ENCODE assay signal across 10 cellular contexts in genomic region chr2:231662811-231663457, GRCh38. TPM values are rescaled to one million over a fixed set of nuclear protein-coding genes. Genes with fewer than 3 reads are reported as not detected.
DNase-seq lines count a peak whose midpoint lies in the region; ATAC-seq, FAIRE-seq and TF ChIP-seq lines count a peak whose summit lies in the region.
"Had no signal": no experiment of that assay in that cellular context is flagged by ENCODE, and none has a peak within 500 bp of the region (broad histone marks: within the 10 kb centered on the region; RNA-seq: fewer than 3 reads in every experiment).

No MANE protein-coding gene starts in this region.

- intact Hi-C loops in HepG2 (cut with micrococcal nuclease; ENCODE audit: unreplicated experiment), result no loop called here

- BruUV-seq in HepG2 (replicated peaks; lab: Mats Ljungman, UMichigan), result no TSS peak

- POLR2A ChIA-PET in HepG2 (lab: Yijun Ruan, JAX), result no interaction called here

- H3K9ac ChIP-seq in HepG2 (ENCODE audit: insufficient read depth, low read depth, low read length), result no peak overlapping the region

- no peak overlapping the region for H3K27ac ChIP-seq in HepG2 (ENCODE audit: extremely low read length, insufficient read depth, low read length)
- H3K27ac ChIP-seq in temporal lobe (ENCODE audit: low read depth, low read length), result peak overlapping the region; percentile 97

- peaks cover 8% of the 10 kb centered on the region for H3K9me3 Mint-ChIP-seq in activated naive CD8-positive, alpha-beta T cell treated with anti-CD3 and anti-CD28 coated beads, Interleukin-2, amount 50 U/mL, for 24 hours

- no peaks in the 10 kb centered on the region for H3K36me3 ChIP-seq in HepG2 (replicated peaks in 1 of 2; ENCODE audit: control insufficient read depth in 1 of 2, insufficient read depth in 2 of 2, low read length in 2 of 2)

- H4K20me1 ChIP-seq in HepG2 (ENCODE audit: insufficient read depth, low read length), result no peaks in the 10 kb centered on the region

- no peak for TF ChIP-seq POLR2A in HepG2 (IDR thresholded peaks at IDR 0.05; ENCODE audit: insufficient read depth in 1 of 2, low read depth in 2 of 2, low read length in 2 of 2)

- H3K9me3 ChIP-seq in HepG2 (ENCODE audit: low read length), result no peaks in the 10 kb centered on the region

- H3K4me1 ChIP-seq in HepG2 (ENCODE audit: insufficient read depth, low read length), result peaks cover 51% of the 10 kb centered on the region

- H3K4me2 ChIP-seq in HepG2 (ENCODE audit: low read depth, low read length), result no peak overlapping the region

- H3K36me3 Mint-ChIP-seq in activated naive CD8-positive, alpha-beta T cell treated with anti-CD3 and anti-CD28 coated beads, Interleukin-2, amount 50 U/mL, for 24 hours (ENCODE audit: low read depth), result no peaks in the 10 kb centered on the region

- no peaks in the 10 kb centered on the region for H3K79me2 ChIP-seq in HepG2 (ENCODE audit: insufficient read depth, low read length)

- DNase-seq in SHP77 treated with DMSO at 0.1 percent for 48 hours (lab: John Stamatoyannopoulos, UW) (peak; percentile 57), SHP77 (lab: John Stamatoyannopoulos, UW) (no peak), HepG2 (ENCODE audit: low spot score) (no peak), activated gamma-delta T cell (lab: John Stamatoyannopoulos, UW) (no peak), NCI-H2081 (lab: John Stamatoyannopoulos, UW) (no peak), RPMI8226 (no peak)
- DNase-seq in activated naive CD8-positive, alpha-beta T cell treated with anti-CD3 and anti-CD28 coated beads, Interleukin-2, amount 50 U/mL, for 24 hours, result no peak

- WGBS in HepG2 (ENCODE audit: low lambda C conversion rate), result 61% methylated on average over 34 of the region's 34 CpGs

- TF ChIP-seq RAD21 in HepG2 (CRISPR knock-in tag; IDR thresholded peaks at IDR 0.05), result no peak

- no peak for FAIRE-seq in HepG2 (lab: Jason Lieb, UNC)
- FAIRE-seq: A204.1, islet of Langerhans had no signal

- TF ChIP-seq CTCF in HepG2 (CRISPR knock-in tag; IDR thresholded peaks at IDR 0.05), result no peak

- H3K27me3 Mint-ChIP-seq in activated naive CD8-positive, alpha-beta T cell treated with anti-CD3 and anti-CD28 coated beads, Interleukin-2, amount 50 U/mL, for 24 hours, result no peaks in the 10 kb centered on the region

- ATAC-seq in activated naive CD8-positive, alpha-beta T cell treated with anti-CD3 and anti-CD28 coated beads, Interleukin-2, amount 50 U/mL, for 24 hours, result no peak
- no peak for ATAC-seq in HepG2

- H3K4me1 Mint-ChIP-seq in activated naive CD8-positive, alpha-beta T cell treated with anti-CD3 and anti-CD28 coated beads, Interleukin-2, amount 50 U/mL, for 24 hours, result peaks cover 28% of the 10 kb centered on the region

- H3K4me3 ChIP-seq in HepG2 (replicated peaks in 1 of 3; ENCODE audit: insufficient read depth in 1 of 3, low read depth in 2 of 3, low read length in 3 of 3), result no peak overlapping the region

- H3K27me3 ChIP-seq in HepG2 (ENCODE audit: control insufficient read depth in 1 of 2, insufficient read depth in 2 of 2, low read length in 2 of 2), result peaks cover 0 to 32% of the 10 kb centered on the region in 2 experiments; a peak in 3 of 5 replicates

- in situ Hi-C loops in HepG2 (cut with HindIII; ENCODE audit: extremely low pct_ligation_motif_present, low pct_unique_long_range_greater_than_20kb), result no loop called here

- H3K4me3 Mint-ChIP-seq in activated naive CD8-positive, alpha-beta T cell treated with anti-CD3 and anti-CD28 coated beads, Interleukin-2, amount 50 U/mL, for 24 hours, result peak overlapping the region; percentile 70

- TF ChIP-seq EP300 in HepG2 (IDR thresholded peaks at IDR 0.05; ENCODE audit: low read depth in 2 of 2, low read length in 2 of 2) (no peak), HepG2 (CRISPR knock-in tag; IDR thresholded peaks at IDR 0.05; ENCODE audit: borderline replicate concordance) (no peak)

- H2AFZ ChIP-seq in HepG2 (ENCODE audit: low read length), result no peak overlapping the region

- CTCF ChIA-PET in HepG2 (lab: Yijun Ruan, JAX; ENCODE audit: low intra/inter-chr PET ratio, low total read pairs), result interaction anchor here (1.6 kb wide), 1 partner anchor 11 kb away, joined by 3 read pairs; no protein-coding TSS in a partner anchor

- peak overlapping the region; percentile 87 for H3K27ac Mint-ChIP-seq in activated naive CD8-positive, alpha-beta T cell treated with anti-CD3 and anti-CD28 coated beads, Interleukin-2, amount 50 U/mL, for 24 hours

TF ChIP-seq in HepG2, 621 proteins besides CTCF, POLR2A, EP300 and RAD21 (continues in another document):
- TF ChIP-seq PRDM15 (CRISPR knock-in tag; IDR thresholded peaks at IDR 0.05), result no peak
- no peak for TF ChIP-seq NR3C1 (CRISPR knock-in tag; IDR thresholded peaks at IDR 0.05)
- no peak for TF ChIP-seq ZNF329 (CRISPR knock-in tag; IDR thresholded peaks at IDR 0.05; ENCODE audit: low read depth)
- TF ChIP-seq ZSCAN20 (CRISPR knock-in tag; IDR thresholded peaks at IDR 0.05; ENCODE audit: borderline replicate concordance), result no peak
- no peak for TF ChIP-seq RBAK (CRISPR knock-in tag; IDR thresholded peaks at IDR 0.05)
- TF ChIP-seq PHF8 (CRISPR knock-in tag; IDR thresholded peaks at IDR 0.05), result no peak
- no peak for TF ChIP-seq PCBP2 (optimal IDR thresholded peaks at IDR 0.05; ENCODE audit: low read depth, low read length, poor library complexity, severe bottlenecking)
- TF ChIP-seq ZMAT3 (CRISPR knock-in tag; conservative IDR thresholded peaks at IDR 0.05), result no peak

RNA-seq across cellular contexts. Expression of gene PTMA, which starts 45.4 kb away (rescaled TPM):
- 1,086 and 1,212 TPM in 2 replicates for total RNA-seq in HepG2 (2016; rRNA removed; fragmentation: Illumina TruSeq; extraction: Trizol)
- total RNA-seq in HepG2 (2016; cell fraction: cytosol; rRNA removed; fragmentation: Illumina TruSeq; extraction: Trizol; ENCODE audit: low read depth), result 383 and 429 TPM in 2 replicates
- 1,123 and 1,183 TPM in 2 replicates for total RNA-seq in HepG2 (2016; cell fraction: insoluble cytoplasmic fraction; rRNA removed; fragmentation: Illumina TruSeq; extraction: Trizol)
- 561 and 605 TPM in 2 replicates for total RNA-seq in HepG2 (2016; cell fraction: membrane; rRNA removed; fragmentation: Illumina TruSeq; extraction: Trizol)
- 429 and 440 TPM in 2 replicates for total RNA-seq in HepG2 (2016; cell fraction: nucleus; rRNA removed; fragmentation: Illumina TruSeq; extraction: Trizol)
- 174 and 190 TPM in 2 replicates for polyA plus RNA-seq in HepG2 (2011; rRNA removed)
- 192 and 196 TPM in 2 replicates for polyA plus RNA-seq in HepG2 (2011; cell fraction: cytosol; rRNA removed)
- 112 and 149 TPM in 2 replicates for polyA plus RNA-seq in HepG2 (2011; cell fraction: nucleus; rRNA removed)
- 399 and 565 TPM in 2 replicates for polyA plus RNA-seq in HepG2 (2012)
- polyA plus RNA-seq in HepG2 (2016; cell fraction: cytosol; fragmentation: Illumina TruSeq; extraction: Trizol; ENCODE audit: low read depth), result 460 and 492 TPM in 2 replicates
- 2,053 and 2,108 TPM in 2 replicates for polyA plus RNA-seq in HepG2 (2016; cell fraction: insoluble cytoplasmic fraction; fragmentation: Illumina TruSeq; extraction: Trizol; ENCODE audit: low read depth)
- 673 and 705 TPM in 2 replicates for polyA plus RNA-seq in HepG2 (2016; cell fraction: membrane; fragmentation: Illumina TruSeq; extraction: Trizol; ENCODE audit: low read depth)
- 1,089 and 1,130 TPM in 2 replicates for polyA plus RNA-seq in HepG2 (2016; cell fraction: nucleus; fragmentation: Illumina TruSeq; extraction: Trizol; ENCODE audit: insufficient read depth, low read depth)
- polyA minus RNA-seq in HepG2 (2011; rRNA and poly(A)+ RNA removed; ENCODE audit: low replicate concordance), result 146 and 188 TPM in 2 replicates
- polyA minus RNA-seq in HepG2 (2011; cell fraction: cytosol; rRNA and poly(A)+ RNA removed), result 210 and 216 TPM in 2 replicates
- polyA minus RNA-seq in HepG2 (2011; cell fraction: nucleus; rRNA and poly(A)+ RNA removed), result 83.7 and 96.4 TPM in 2 replicates
- total RNA-seq in temporal lobe, result 458 TPM
